Comparison of ENCODE assay signal across 9 cellular contexts in genomic region chr7:128827971-128828711, GRCh38. TPM values are rescaled to one million over a fixed set of nuclear protein-coding genes. Genes with fewer than 3 reads are reported as not detected.
A peak's percentile ranks its signal among the peaks of the same experiment; 100 is the strongest.
DNase-seq lines count a peak whose midpoint lies in the region; TF ChIP-seq lines count a peak whose summit lies in the region.
"Had no signal": no experiment of that assay in that cellular context is flagged by ENCODE, and none has a peak within 500 bp of the region (broad histone marks: within the 10 kb centered on the region; RNA-seq: fewer than 3 reads in every experiment).

No MANE protein-coding gene starts in this region.

- no peaks in the 10 kb centered on the region for H3K79me1 ChIP-seq in mesenchymal stem cell (replicated peaks; ENCODE audit: low read length, poor library complexity, severe bottlenecking)

- intact Hi-C loops in uterus (cut with DNase I; ENCODE audit: low total_unique reads), result no loop called here

- no peaks in the 10 kb centered on the region for H3K36me3 ChIP-seq in mesenchymal stem cell (ENCODE audit: control insufficient read depth in 1 of 2, insufficient read depth in 2 of 2, low read depth in 1 of 2, low read length in 2 of 2)
- H3K36me3 ChIP-seq in uterus, result no peaks in the 10 kb centered on the region

- 4% methylated on average over 9 of the region's 10 CpGs for WGBS in mesenchymal stem cell

- peak overlapping the region; percentile 66 to 86 for H3K27ac ChIP-seq in coronary artery
- peak overlapping the region; percentile 39 for H3K27ac ChIP-seq in mesenchymal stem cell (ENCODE audit: low read length, poor library complexity, severe bottlenecking)
- peak overlapping the region; percentile 76 to 94 for H3K27ac ChIP-seq in uterus

- peak overlapping the region; percentile 20 for H2AK5ac ChIP-seq in mesenchymal stem cell (ENCODE audit: low read length, severe bottlenecking)

- H4K8ac ChIP-seq in mesenchymal stem cell (ENCODE audit: low read length), result peak overlapping the region; percentile 15

- TF ChIP-seq POLR2A in uterus (IDR thresholded peaks at IDR 0.05), result no peak

- H3K9me3 ChIP-seq in mesenchymal stem cell (ENCODE audit: control insufficient read depth, low read length) (no peaks in the 10 kb centered on the region), uterus (no peaks in the 10 kb centered on the region)

- H2BK15ac ChIP-seq in mesenchymal stem cell (ENCODE audit: low read depth, poor library complexity, severe bottlenecking), result no peak overlapping the region

- H3K4ac ChIP-seq in mesenchymal stem cell (ENCODE audit: low read depth in 1 of 2, low read length in 2 of 2), result peak overlapping the region in 1 of 2 experiments; percentile 42

- no peak overlapping the region for H2BK120ac ChIP-seq in mesenchymal stem cell (ENCODE audit: low read depth, low read length)

- H2BK5ac ChIP-seq in mesenchymal stem cell (ENCODE audit: low read depth, low read length, poor library complexity, severe bottlenecking), result no peak overlapping the region

- no peak overlapping the region for H3K14ac ChIP-seq in mesenchymal stem cell (ENCODE audit: low read length in 2 of 2)

- H4K91ac ChIP-seq in mesenchymal stem cell (ENCODE audit: low read length), result no peak overlapping the region

- H3K9ac ChIP-seq in mesenchymal stem cell (ENCODE audit: low read length), result peak overlapping the region; percentile 67

- H3K27me3 ChIP-seq in mesenchymal stem cell (ENCODE audit: control insufficient read depth in 1 of 2, insufficient read depth in 1 of 2, low read length in 2 of 2) (no peaks in the 10 kb centered on the region), uterus (no peaks in the 10 kb centered on the region)

- H3K23ac ChIP-seq in mesenchymal stem cell (ENCODE audit: low read length in 2 of 2), result no peak overlapping the region

- H3K4me2 ChIP-seq in mesenchymal stem cell (ENCODE audit: low read length, poor library complexity, severe bottlenecking), result no peak overlapping the region

- H2AFZ ChIP-seq in mesenchymal stem cell (ENCODE audit: low read depth, low read length), result no peak overlapping the region

- no peak overlapping the region for H3K4me3 ChIP-seq in coronary artery
- H3K4me3 ChIP-seq in mesenchymal stem cell (ENCODE audit: insufficient read depth in 1 of 2, low read depth in 1 of 2, low read length in 2 of 2), result peak overlapping the region in 1 of 2 experiments; percentile 17
- no peak overlapping the region for H3K4me3 ChIP-seq in uterus

- DNase-seq in LHCN-M2 (ENCODE audit: low read depth) (peak; percentile 83), coronary artery (ENCODE audit: low spot score) (no peak), mesenchymal stem cell (peak; percentile 90), uterus (peak in 1 of 2 donors; percentile 74), hippocampal formation (lab: John Stamatoyannopoulos, UW) (no peak), T-helper 9 cell (no peak), LoVo (ENCODE audit: low spot score) (no peak)
- DNase-seq: effector memory CD4-positive, alpha-beta T cell; NCI-H2029 treated with DMSO at 0.1 percent for 48 hours had no signal

- peak overlapping the region; percentile 23 to 44 for H3K18ac ChIP-seq in mesenchymal stem cell (ENCODE audit: low read depth in 1 of 2, low read length in 2 of 2)

- TF ChIP-seq CTCF in coronary artery (IDR thresholded peaks at IDR 0.05) (no peak), uterus (IDR thresholded peaks at IDR 0.05) (no peak)

- H3K4me1 ChIP-seq in mesenchymal stem cell (ENCODE audit: control insufficient read depth, insufficient read depth, low read depth, low read length) (peaks cover 45% of the 10 kb centered on the region), uterus (peaks cover 0 to 3% of the 10 kb centered on the region in 2 donors)

- peak overlapping the region in 1 of 2 experiments; percentile 46 for H2BK12ac ChIP-seq in mesenchymal stem cell (ENCODE audit: low read length in 2 of 2)

RNA-seq across cellular contexts. Expression of gene FLNC, which starts 2.1 kb away (rescaled TPM):
- total RNA-seq in LHCN-M2 (2014; rRNA removed) (215 and 254 TPM in 2 replicates), uterus (100 to 1,000 TPM in 2 of 4 donors, 10 to 100 TPM in 2; 16.5 to 126 (median 105) TPM)
- polyA plus RNA-seq in LHCN-M2 (2012), result 311 TPM
- polyA plus RNA-seq in mesenchymal stem cell (2013, experiment 1 of 2), result 25.9 TPM
- polyA plus RNA-seq in mesenchymal stem cell (2013, experiment 2 of 2), result 23.7 TPM

RNA-seq across cellular contexts. Expression of gene ATP6V1F, which starts 34.5 kb away (rescaled TPM):
- total RNA-seq in LHCN-M2 (2014; rRNA removed) (211 and 226 TPM in 2 replicates), uterus (100 to 1,000 TPM in 1 of 4 donors, 10 to 100 TPM in 3; 31.2 to 137 (median 61.3) TPM)
- 591 TPM for polyA plus RNA-seq in LHCN-M2 (2012)
- polyA plus RNA-seq in mesenchymal stem cell (2013, experiment 1 of 2), result 413 TPM
- polyA plus RNA-seq in mesenchymal stem cell (2013, experiment 2 of 2), result 407 TPM

RNA-seq across cellular contexts. Expression of gene CCDC136, which starts 36.4 kb away (rescaled TPM):
- total RNA-seq in LHCN-M2 (2014; rRNA removed), result 3.2 and 5.3 TPM in 2 replicates
- 3.9 TPM for polyA plus RNA-seq in LHCN-M2 (2012)
- 2.2 TPM for polyA plus RNA-seq in mesenchymal stem cell (2013, experiment 1 of 2)
- polyA plus RNA-seq in mesenchymal stem cell (2013, experiment 2 of 2), result 1.4 TPM
- 10 to 100 TPM; 11.5 to 26.4 (median 14.8) TPM for total RNA-seq in uterus

RNA-seq across cellular contexts. Expression of gene OPN1SW, which starts 52.5 kb away (rescaled TPM):
- 1.7 and 2.1 TPM in 2 replicates for total RNA-seq in LHCN-M2 (2014; rRNA removed)
- 3.5 TPM for polyA plus RNA-seq in LHCN-M2 (2012)
- not detected for polyA plus RNA-seq in mesenchymal stem cell (2013, experiment 1 of 2)
- not detected for polyA plus RNA-seq in mesenchymal stem cell (2013, experiment 2 of 2)
- total RNA-seq in uterus, result not detected

Comparison
In these comparisons a context has a peak if more than half of its experiments do, and no peak if none do; other contexts are left out.
1. DNase-seq: peak in LHCN-M2 (single experiment) and mesenchymal stem cell (single experiment); none in coronary artery (single experiment), hippocampal formation (0 of 2), T-helper 9 cell (single experiment) and LoVo (single experiment).
2. Peak in every context shown above with its lines, with median percentiles within 50 percentile points of each other: H3K27ac ChIP-seq.